24 cellular contexts compared by ENCODE assay signal in the genomic region with DNA sequence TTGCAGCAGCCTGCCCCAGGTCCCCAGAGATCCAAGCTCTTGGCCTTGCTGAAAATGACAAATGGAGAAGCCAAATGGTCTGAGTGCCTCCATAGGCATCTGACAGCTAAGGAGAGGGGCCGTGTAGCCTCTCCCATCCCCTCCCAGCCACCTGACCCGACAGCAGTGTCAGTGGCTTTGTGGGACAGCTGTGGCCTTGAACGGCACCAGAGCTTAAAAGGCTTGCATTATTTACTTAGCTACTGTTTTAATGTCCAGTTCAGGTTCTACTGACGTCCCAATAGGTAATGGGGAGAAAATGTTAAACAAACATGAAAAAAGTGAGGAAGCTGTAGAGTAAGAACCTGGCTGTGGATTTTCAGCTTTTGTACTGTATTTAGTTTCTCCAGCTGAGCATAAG. TPM values are rescaled to one million over a fixed set of nuclear protein-coding genes. Genes with fewer than 3 reads are reported as not detected.
A peak's percentile ranks its signal among the peaks of the same experiment; 100 is the strongest.
DNase-seq lines count a peak whose midpoint lies in the region; ATAC-seq and TF ChIP-seq lines count a peak whose summit lies in the region.
"Had no signal": no experiment of that assay in that cellular context is flagged by ENCODE, and none has a peak within 500 bp of the region (broad histone marks: within the 10 kb centered on the region; RNA-seq: fewer than 3 reads in every experiment).

No MANE protein-coding gene starts in this region.

- 57 to 63% methylated on average over 4 of the region's 4 CpGs for WGBS in sigmoid colon, 2 donors
- WGBS in tibial nerve, 2 donors, result 54 to 70% methylated on average over 4 of the region's 4 CpGs

- intact Hi-C loops in sigmoid colon (cut with DNase I), result no loop called here

- peaks cover 3% of the 10 kb centered on the region for H3K36me3 Mint-ChIP-seq in T-helper 17 cell (ENCODE audit: low read depth)
- H3K36me3 Mint-ChIP-seq: CD8-positive, alpha-beta T cell had no signal

- H3K27me3 ChIP-seq in sigmoid colon (no peaks in the 10 kb centered on the region), tibial nerve (no peaks in the 10 kb centered on the region)

- H3K4me3 ChIP-seq in sigmoid colon (no peak overlapping the region), tibial nerve (no peak overlapping the region)
- H3K4me3 ChIP-seq: A549, GM12878 had no signal

- H3K4me3 Mint-ChIP-seq in T-helper 17 cell, result no peak overlapping the region
- H3K4me3 Mint-ChIP-seq: CD8-positive, alpha-beta T cell had no signal

- H3K27me3 Mint-ChIP-seq in T-helper 17 cell, result peaks cover 7% of the 10 kb centered on the region

- peak overlapping the region; percentile 21 for H3K27ac Mint-ChIP-seq in T-helper 17 cell
- H3K27ac Mint-ChIP-seq: CD8-positive, alpha-beta T cell had no signal

- H3K4me1 ChIP-seq in sigmoid colon, result no peaks in the 10 kb centered on the region
- H3K4me1 ChIP-seq in tibial nerve, result peaks cover 0 to 1% (median 0%) of the 10 kb centered on the region in 4 donors
- H3K4me1 ChIP-seq: A549 had no signal

- H3K36me3 ChIP-seq in sigmoid colon, result no peaks in the 10 kb centered on the region
- H3K36me3 ChIP-seq in tibial nerve, result no peaks in the 10 kb centered on the region

- DNase-seq in CD1c-positive myeloid dendritic cell (ENCODE audit: extremely low spot score) (peak; percentile 29), T-helper 17 cell (no peak), myocyte (ENCODE audit: low read depth) (peak; percentile 86), sigmoid colon (peak; percentile 20), COLO668 (lab: John Stamatoyannopoulos, UW; ENCODE audit: unreplicated experiment) (no peak), tibial nerve (ENCODE audit: low spot score in 2 of 2) (no peak)
- DNase-seq: AML-193; C1 segment of cervical spinal cord; CD8-positive, alpha-beta T cell; DMS 273 treated with DMSO at 0.1 percent for 48 hours; EL; GDM1; Kasumi-1; NCI-H1105; NCI-H1436 treated with DMSO at 0.1 percent for 48 hours; NCI-H1930; NCI-H446; NCI-H524 treated with DMSO at 0.1 percent for 48 hours; SHP77 had no signal

- ATAC-seq in T-helper 17 cell (no peak), GM19397 (IDR thresholded peaks at IDR 0.05; ENCODE audit: unreplicated experiment) (no peak)
- ATAC-seq: A549; CD8-positive, alpha-beta T cell; GM12878; Panc1 had no signal

- H3K27ac ChIP-seq in sigmoid colon, result no peak overlapping the region
- H3K27ac ChIP-seq in tibial nerve, result no peak overlapping the region
- H3K27ac ChIP-seq: A549, RWPE1 had no signal

- peaks cover 7% of the 10 kb centered on the region for H3K4me1 Mint-ChIP-seq in T-helper 17 cell

- TF ChIP-seq EP300 in sigmoid colon (IDR thresholded peaks at IDR 0.05) (no peak), tibial nerve (IDR thresholded peaks at IDR 0.05) (no peak)

- TF ChIP-seq CTCF in sigmoid colon (IDR thresholded peaks at IDR 0.05), result no peak
- no peak for TF ChIP-seq CTCF in tibial nerve (IDR thresholded peaks at IDR 0.05)

- TF ChIP-seq POLR2A in sigmoid colon (IDR thresholded peaks at IDR 0.05) (no peak), tibial nerve (IDR thresholded peaks at IDR 0.05) (no peak)

- H3K9me3 ChIP-seq in T-helper 17 cell (ENCODE audit: control insufficient read depth, low read length, poor library complexity, severe bottlenecking) (no peaks in the 10 kb centered on the region), sigmoid colon (no peaks in the 10 kb centered on the region), tibial nerve (no peaks in the 10 kb centered on the region)
- H3K9me3 ChIP-seq: A549 had no signal

RNA-seq across cellular contexts. Expression of gene FOS, which starts 49.9 kb away (rescaled TPM):
- 1,000 to 10,000 TPM; 2,179 to 4,074 TPM for total RNA-seq in T-helper 17 cell
- 22.7 and 26.5 TPM in 2 replicates for total RNA-seq in myocyte
- polyA plus RNA-seq in myocyte (2012), result 2.0 TPM
- 1,000 to 10,000 TPM in 1 of 4 donors, 100 to 1,000 TPM in 3; 172 to 1,048 (median 650) TPM for total RNA-seq in sigmoid colon
- 100 to 1,000 TPM; 108 to 374 (median 306) TPM for polyA plus RNA-seq in sigmoid colon
- total RNA-seq in tibial nerve, result 1,000 to 10,000 TPM in 1 of 4 donors, 100 to 1,000 TPM in 3; 373 to 1,352 (median 619) TPM

Comparison
In these comparisons a context has a peak if more than half of its experiments do, and no peak if none do; other contexts are left out.
1. DNase-seq: peak in CD1c-positive myeloid dendritic cell (single experiment), myocyte (single experiment) and sigmoid colon (single experiment); none in T-helper 17 cell (0 of 3), COLO668 (single experiment) and tibial nerve (0 of 2).